ENCODE assay signal across 8 cellular contexts in the genomic region with DNA sequence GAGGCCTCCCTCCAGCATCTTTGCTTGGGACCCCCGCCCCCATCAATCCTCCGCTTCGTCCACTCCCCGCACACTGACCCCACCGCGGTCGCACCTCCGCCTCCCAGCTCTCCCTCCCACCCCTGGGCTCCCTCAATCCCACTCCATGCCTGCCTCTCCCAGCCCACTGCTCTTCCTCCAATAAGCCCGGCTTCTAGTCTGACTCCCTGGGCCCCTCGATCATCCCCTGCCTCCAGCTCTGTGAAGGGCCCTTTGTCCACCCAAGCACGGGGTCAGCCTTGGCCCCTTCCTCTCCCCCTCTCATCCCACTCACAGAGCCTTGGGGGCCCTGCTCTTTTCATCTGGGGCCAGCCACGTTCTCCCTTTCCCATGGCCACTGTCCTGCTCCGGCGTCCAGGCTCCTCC. TPM values are rescaled to one million over a fixed set of nuclear protein-coding genes. Genes with fewer than 3 reads are reported as not detected.
A peak's percentile ranks its signal among the peaks of the same experiment; 100 is the strongest.
DNase-seq lines count a peak whose midpoint lies in the region; TF ChIP-seq lines count a peak whose summit lies in the region.

No MANE protein-coding gene starts in this region.

- H3K27ac Mint-ChIP-seq in Calu3 (ENCODE audit: unreplicated experiment): peak overlapping the region; percentile 67

- H3K9me3 ChIP-seq in SK-N-MC (ENCODE audit: low read depth, low read length): no peaks in the 10 kb centered on the region

- peak overlapping the region; percentile 87 for H3K4me3 ChIP-seq in SK-N-MC
- peak overlapping the region; percentile 79 for H3K4me3 ChIP-seq in fibroblast of the aortic adventitia (ENCODE audit: low read depth, low read length)
- H3K4me3 ChIP-seq in rectal smooth muscle tissue (ENCODE audit: low read length): peak overlapping the region; percentile 82

- CTCF ChIA-PET in Calu3 (lab: Charles Lee): no interaction called here

- no peaks in the 10 kb centered on the region for H3K9me3 Mint-ChIP-seq in Calu3 (ENCODE audit: low read depth, unreplicated experiment)

- peaks cover 10% of the 10 kb centered on the region for H3K36me3 Mint-ChIP-seq in Calu3 (ENCODE audit: insufficient read depth, unreplicated experiment)

- TF ChIP-seq CTCF in Calu3 (IDR thresholded peaks at IDR 0.05; ENCODE audit: unreplicated experiment) (no peak), fibroblast of the aortic adventitia (IDR thresholded peaks at IDR 0.05; ENCODE audit: insufficient read depth, low read length) (no peak)

- no peak overlapping the region for H3K9ac ChIP-seq in SK-N-MC (ENCODE audit: insufficient read length)
- peak overlapping the region; percentile 86 for H3K9ac ChIP-seq in rectal smooth muscle tissue (ENCODE audit: low read length)

- H3K27me3 ChIP-seq in rectal smooth muscle tissue (ENCODE audit: control insufficient read depth, insufficient read depth, low read length): peaks cover 11% of the 10 kb centered on the region

- H3K4me3 Mint-ChIP-seq in Calu3 (ENCODE audit: low read depth, unreplicated experiment): peak overlapping the region; percentile 61

- H3K27ac ChIP-seq in SK-N-MC: no peak overlapping the region; the same call in 1 of the 2 replicates
- H3K27ac ChIP-seq in rectal smooth muscle tissue (ENCODE audit: low read depth, low read length): peak overlapping the region; percentile 98

- no TSS peak for BruUV-seq in Calu3 (replicated peaks; lab: Mats Ljungman, UMichigan)

- H3K27me3 Mint-ChIP-seq in Calu3 (ENCODE audit: unreplicated experiment): peaks cover 36% of the 10 kb centered on the region

- no peaks in the 10 kb centered on the region for H3K4me1 Mint-ChIP-seq in Calu3 (ENCODE audit: low read depth, unreplicated experiment)

- H3K36me3 ChIP-seq in SK-N-MC (ENCODE audit: insufficient read depth, low read length): no peaks in the 10 kb centered on the region
- no peaks in the 10 kb centered on the region for H3K36me3 ChIP-seq in rectal smooth muscle tissue (ENCODE audit: control insufficient read depth, insufficient read depth, low read length)

- H3K4me1 ChIP-seq in rectal smooth muscle tissue (ENCODE audit: control insufficient read depth, insufficient read depth, low read length): peaks cover 12% of the 10 kb centered on the region

- DNase-seq in Calu3 (no peak), SK-N-MC (ENCODE audit: low read depth, low spot score) (no peak), fibroblast of the aortic adventitia (ENCODE audit: low read depth) (no peak), AG20443 (ENCODE audit: low spot score) (no peak), Ammon's horn (ENCODE audit: low spot score) (no peak), UCSD-AML1 (lab: John Stamatoyannopoulos, UW; ENCODE audit: unreplicated experiment) (no peak), GM19238 (ENCODE audit: insufficient read length, low spot score) (no peak)

- intact Hi-C loops in Calu3 (cut with micrococcal nuclease; ENCODE audit: unreplicated experiment): no loop called here

RNA-seq across cellular contexts. Expression of gene TMEM200B, which starts 1.5 kb away (rescaled TPM):
- total RNA-seq in Calu3 (2022) (0.15 TPM in 1 of 2 replicates, not detected in the other), fibroblast of the aortic adventitia (ENCODE audit: low replicate concordance) (9.5 and 24.9 TPM in 2 replicates)

RNA-seq across cellular contexts. Expression of gene SRSF4, which starts 56.5 kb away (rescaled TPM):
- total RNA-seq in Calu3 (2022): 64.8 and 65.4 TPM in 2 replicates
- total RNA-seq in fibroblast of the aortic adventitia (ENCODE audit: low replicate concordance): 35.2 and 44.4 TPM in 2 replicates
